Comparison of ENCODE assay signal across 8 cellular contexts in the genomic region with DNA sequence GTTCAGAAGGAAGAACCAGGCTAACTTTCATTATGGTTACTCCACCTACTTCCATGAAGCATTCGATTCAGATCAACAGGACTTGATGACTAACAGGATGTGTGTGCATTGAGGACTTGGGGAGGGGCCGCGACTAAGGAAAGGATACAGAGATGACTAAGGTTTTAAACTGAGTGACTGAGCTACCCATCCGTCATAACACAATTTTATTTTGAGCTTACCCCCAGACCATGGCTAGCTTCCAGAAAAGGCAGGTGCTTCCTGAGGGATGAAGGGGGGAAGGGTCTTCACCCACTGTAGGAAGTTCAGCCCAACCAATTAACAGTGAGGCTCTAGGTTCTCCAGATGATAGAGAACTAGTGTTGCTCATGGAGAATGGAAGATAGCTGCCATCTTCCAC. TPM values are rescaled to one million over a fixed set of nuclear protein-coding genes. Genes with fewer than 3 reads are reported as not detected.
DNase-seq lines count a peak whose midpoint lies in the region; ATAC-seq and TF ChIP-seq lines count a peak whose summit lies in the region.

No MANE protein-coding gene starts in this region.

- no peak for TF ChIP-seq CTCF in HFF-Myc (IDR thresholded peaks at IDR 0.05; ENCODE audit: low read depth, low read length, missing control alignments)
- no peak for TF ChIP-seq CTCF in dorsolateral prefrontal cortex (IDR thresholded peaks at IDR 0.05 in 54 of 56, conservative IDR thresholded peaks at IDR 0.05 in 2 of 56; ENCODE audit: low read depth in 1 of 56, partially characterized antibody in 56 of 56)
- no peak for TF ChIP-seq CTCF in progenitor cell of endocrine pancreas (IDR thresholded peaks at IDR 0.05; ENCODE audit: unreplicated experiment)

- DNase-seq in HFF-Myc (ENCODE audit: extremely low read depth, low read depth) (peak; percentile 24), dermis microvascular lymphatic vessel endothelial cell (ENCODE audit: low read depth in 2 of 2) (peak; percentile 83 to 99), dorsolateral prefrontal cortex (no peak), progenitor cell of endocrine pancreas (ENCODE audit: low spot score, unreplicated experiment) (no peak)
- peak; percentile 76 for DNase-seq in activated CD4-positive, alpha-beta T cell treated with anti-CD3 and anti-CD28 coated beads for 48 hours
- DNase-seq in stimulated activated CD4-positive, alpha-beta T cell treated with anti-CD3 and anti-CD28 coated beads, Interleukin-4, amount 100 ng/mL, for 48 hours (ENCODE audit: low read depth in 2 of 2): peak; percentile 22 to 58

- no peak overlapping the region for H3K27ac ChIP-seq in dorsolateral prefrontal cortex

- no peaks in the 10 kb centered on the region for H3K4me1 Mint-ChIP-seq in progenitor cell of endocrine pancreas (ENCODE audit: low read depth)

- peaks cover 7% of the 10 kb centered on the region for H3K9me3 Mint-ChIP-seq in progenitor cell of endocrine pancreas (ENCODE audit: low read depth)

- H3K4me3 ChIP-seq in HFF-Myc (replicated peaks; ENCODE audit: low read depth, low read length) (no peak overlapping the region), dorsolateral prefrontal cortex (no peak overlapping the region)

- ATAC-seq in HG02798 (IDR thresholded peaks at IDR 0.05; ENCODE audit: poor library complexity, unreplicated experiment): no peak
- no peak for ATAC-seq in GM19023 (IDR thresholded peaks at IDR 0.05; ENCODE audit: unreplicated experiment)

- peaks cover 41% of the 10 kb centered on the region for H3K27me3 Mint-ChIP-seq in progenitor cell of endocrine pancreas

- intact Hi-C loops in dorsolateral prefrontal cortex (cut with DNase I): no loop called here

- H3K27me3 ChIP-seq in dorsolateral prefrontal cortex: peaks cover 0 to 22% (median 0%) of the 10 kb centered on the region in 45 donors

- H3K4me3 Mint-ChIP-seq in progenitor cell of endocrine pancreas (ENCODE audit: low read depth): no peak overlapping the region

- H3K36me3 Mint-ChIP-seq in progenitor cell of endocrine pancreas (ENCODE audit: insufficient read depth): peaks cover 2% of the 10 kb centered on the region

- H3K27ac Mint-ChIP-seq in progenitor cell of endocrine pancreas: no peak overlapping the region

RNA-seq across cellular contexts. Expression of a gene that starts 2.6 kb away (rescaled TPM):
- total RNA-seq in dermis microvascular lymphatic vessel endothelial cell (19.8 and 30.8 TPM in 2 replicates), dorsolateral prefrontal cortex (100 to 1,000 TPM in 12 of 120 experiments, 10 to 100 TPM in 108; 37.3 to 119 (median 82.8) TPM), progenitor cell of endocrine pancreas (17.0 and 19.9 TPM in 2 replicates)

Comparison
In these comparisons a context has a peak if more than half of its experiments do, and no peak if none do; other contexts are left out.
1. DNase-seq: peak in HFF-Myc (single experiment), activated CD4-positive, alpha-beta T cell treated with anti-CD3 and anti-CD28 coated beads for 48 hours (single experiment), dermis microvascular lymphatic vessel endothelial cell (2 of 2) and stimulated activated CD4-positive, alpha-beta T cell treated with anti-CD3 and anti-CD28 coated beads, Interleukin-4, amount 100 ng/mL, for 48 hours (2 of 2); none in dorsolateral prefrontal cortex (0 of 10) and progenitor cell of endocrine pancreas (single experiment).